9 cellular contexts compared by ENCODE assay signal in the genomic region with DNA sequence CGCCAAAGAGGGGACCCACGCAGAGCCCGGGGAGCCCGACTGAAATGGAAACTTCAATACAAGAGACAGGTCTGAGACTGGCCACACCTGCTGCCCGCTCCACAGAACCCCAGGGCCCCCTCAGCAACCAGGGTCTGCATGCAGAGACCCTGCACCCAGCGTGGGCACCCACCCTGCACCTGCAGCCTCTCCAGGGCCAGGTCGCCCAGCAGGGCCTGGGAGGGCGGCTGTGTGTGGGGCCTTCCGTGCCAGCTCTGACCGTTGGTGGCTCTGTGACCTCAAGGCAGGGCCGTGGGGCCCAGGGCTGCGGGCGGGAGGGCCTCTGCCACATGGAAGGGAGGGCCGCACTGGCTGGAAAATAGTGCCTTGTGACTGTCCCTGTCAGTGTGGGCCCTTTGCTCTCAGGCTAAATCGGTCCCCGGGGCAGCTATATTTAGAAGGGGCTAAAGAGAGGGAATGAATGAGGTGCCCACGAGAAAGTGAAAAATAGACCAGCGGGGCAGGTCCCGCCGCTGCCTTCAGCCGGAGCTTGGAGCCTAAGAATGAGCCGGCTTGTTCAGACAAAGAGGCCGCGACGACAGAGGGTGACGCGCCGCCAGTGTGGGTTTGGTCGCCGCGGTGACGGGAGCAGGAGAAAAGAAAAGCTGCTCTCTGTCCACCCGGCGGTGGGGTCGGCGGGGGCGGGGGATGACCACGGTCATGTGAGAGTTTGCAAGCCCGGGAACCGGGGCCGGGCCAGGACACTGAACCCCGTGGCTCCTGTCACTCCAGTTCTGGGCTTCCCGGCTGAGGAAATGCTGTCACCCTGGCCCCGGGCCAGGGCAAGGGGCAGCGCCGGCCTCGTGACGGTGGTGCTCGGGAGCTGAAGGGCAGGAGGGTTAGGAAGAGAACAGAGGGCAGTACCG.
DNase-seq lines count a peak whose midpoint lies in the region; ATAC-seq and TF ChIP-seq lines count a peak whose summit lies in the region.
"Had no signal": no experiment of that assay in that cellular context is flagged by ENCODE, and none has a peak within 500 bp of the region (broad histone marks: within the 10 kb centered on the region; RNA-seq: fewer than 3 reads in every experiment).

No MANE protein-coding gene starts in this region.

- TF ChIP-seq EP300 in ovary (IDR thresholded peaks at IDR 0.05), result peak; percentile 20

- H3K9me3 Mint-ChIP-seq in Calu3 (ENCODE audit: low read depth, unreplicated experiment), result no peaks in the 10 kb centered on the region

- H3K27ac Mint-ChIP-seq in Calu3 (ENCODE audit: unreplicated experiment), result peak overlapping the region; percentile 83

- ATAC-seq in left cardiac atrium (peak; percentile 33 to 54), HG02938 (IDR thresholded peaks at IDR 0.05; ENCODE audit: unreplicated experiment) (no peak), HG03439 (IDR thresholded peaks at IDR 0.05; ENCODE audit: unreplicated experiment) (no peak)

- peaks cover 7% of the 10 kb centered on the region for H3K4me1 ChIP-seq in ovary (ENCODE audit: insufficient read depth)

- no TSS peak for BruUV-seq in Calu3 (replicated peaks; lab: Mats Ljungman, UMichigan)

- peaks cover 25% of the 10 kb centered on the region for H3K36me3 Mint-ChIP-seq in Calu3 (ENCODE audit: insufficient read depth, unreplicated experiment)

- H3K27me3 ChIP-seq in ovary, result no peaks in the 10 kb centered on the region

- TF ChIP-seq CTCF in Calu3 (IDR thresholded peaks at IDR 0.05; ENCODE audit: unreplicated experiment), result no peak
- no peak for TF ChIP-seq CTCF in ovary (IDR thresholded peaks at IDR 0.05)

- CTCF ChIA-PET in Calu3 (lab: Charles Lee), result interaction anchor here (0.7 to 1.2 kb wide), 3 partner anchors 33 to 69 kb away, joined by 3 to 6 read pairs (median 4); no protein-coding TSS in a partner anchor

- no peaks in the 10 kb centered on the region for H3K9me3 ChIP-seq in ovary

- 73 to 78% (median 75%) methylated on average over 49 to 50 of the region's 50 CpGs for WGBS in ovary, 3 donors

- H3K36me3 ChIP-seq in ovary, result no peaks in the 10 kb centered on the region

- peak overlapping the region; percentile 39 for H3K4me3 Mint-ChIP-seq in Calu3 (ENCODE audit: low read depth, unreplicated experiment)

- H3K4me3 ChIP-seq in ovary, result no peak overlapping the region

- peak; percentile 72 for DNase-seq in Calu3
- DNase-seq in UCSD-AML1 (lab: John Stamatoyannopoulos, UW; ENCODE audit: unreplicated experiment), result peak; percentile 76
- DNase-seq in left cardiac atrium, result peak; percentile 93
- DNase-seq in ovary, result peak in 4 of 5 donors; percentile 50 to 71 (median 56)
- no peak for DNase-seq in stimulated activated CD4-positive, alpha-beta T cell treated with anti-CD3 and anti-CD28 coated beads, Interleukin-4, amount 100 ng/mL, for 24 hours
- DNase-seq in stimulated activated CD4-positive, alpha-beta T cell treated with anti-CD3 and anti-CD28 coated beads, Interleukin-12 subunit alpha, Interleukin-12 subunit beta, amount 100 ng/mL, for 4 hours, result no peak
- DNase-seq: effector memory CD4-positive, alpha-beta T cell had no signal

- no peak for TF ChIP-seq POLR2A in ovary (IDR thresholded peaks at IDR 0.05)

- peaks cover 27% of the 10 kb centered on the region for H3K4me1 Mint-ChIP-seq in Calu3 (ENCODE audit: low read depth, unreplicated experiment)

- H3K27ac ChIP-seq in ovary, result peak overlapping the region in 1 of 2 donors; percentile 26

- intact Hi-C loops in Calu3 (cut with micrococcal nuclease; ENCODE audit: unreplicated experiment) (no loop called here), left cardiac atrium (cut with DNase I) (loop anchor here in 1 of 2 donors (2.0 kb wide), 1 partner anchor 56 kb away; no protein-coding TSS in a partner anchor), ovary (cut with DNase I) (loop anchor here in 1 of 4 donors (10.0 kb wide), 1 partner anchor 52 kb away; no protein-coding TSS in a partner anchor)

- H3K27me3 Mint-ChIP-seq in Calu3 (ENCODE audit: unreplicated experiment), result no peaks in the 10 kb centered on the region

Comparison
In these comparisons a context has a peak if more than half of its experiments do, and no peak if none do; other contexts are left out.
1. DNase-seq: peak in Calu3 (single experiment), UCSD-AML1 (single experiment), left cardiac atrium (single experiment) and ovary (4 of 5); none in stimulated activated CD4-positive, alpha-beta T cell treated with anti-CD3 and anti-CD28 coated beads, Interleukin-4, amount 100 ng/mL, for 24 hours (single experiment) and stimulated activated CD4-positive, alpha-beta T cell treated with anti-CD3 and anti-CD28 coated beads, Interleukin-12 subunit alpha, Interleukin-12 subunit beta, amount 100 ng/mL, for 4 hours (single experiment).
2. ATAC-seq: peak in left cardiac atrium (2 of 2); none in HG02938 (single experiment) and HG03439 (single experiment).